ENCODE assay signal across 19 cellular contexts in genomic region chr10:95373660-95374059, GRCh38.
DNase-seq lines count a peak whose midpoint lies in the region; ATAC-seq and TF ChIP-seq lines count a peak whose summit lies in the region.
"Had no signal": no experiment of that assay in that cellular context is flagged by ENCODE, and none has a peak within 500 bp of the region (broad histone marks: within the 10 kb centered on the region; RNA-seq: fewer than 3 reads in every experiment).

No MANE protein-coding gene starts in this region.

- no peak overlapping the region for H3K4me3 Mint-ChIP-seq in stimulated activated effector memory CD8-positive, alpha-beta T cell treated with anti-CD3 and anti-CD28 coated beads, Interleukin-12 subunit alpha, Interleukin-12 subunit beta, amount 100 ng/mL, for 72 hours
- H3K4me3 Mint-ChIP-seq: CD4-positive, CD25-positive, alpha-beta regulatory T cell; CD8-positive, alpha-beta memory T cell; HFFc6 had no signal

- no peaks in the 10 kb centered on the region for H3K9me2 ChIP-seq in hepatocyte (replicated peaks; ENCODE audit: insufficient read depth)

- no peak for TF ChIP-seq CTCF in HEK293 (tag by site-specific recombination; IDR thresholded peaks at IDR 0.05)
- no peak for TF ChIP-seq CTCF in hepatocyte (IDR thresholded peaks at IDR 0.05; ENCODE audit: poor library complexity)

- no peaks in the 10 kb centered on the region for H3K4me1 Mint-ChIP-seq in stimulated activated effector memory CD8-positive, alpha-beta T cell treated with anti-CD3 and anti-CD28 coated beads, Interleukin-12 subunit alpha, Interleukin-12 subunit beta, amount 100 ng/mL, for 72 hours

- H3K79me2 ChIP-seq in hepatocyte: no peaks in the 10 kb centered on the region

- no peaks in the 10 kb centered on the region for H3K4me1 ChIP-seq in HEK293 (ENCODE audit: control insufficient read depth, insufficient read depth, low read length)
- no peaks in the 10 kb centered on the region for H3K4me1 ChIP-seq in hepatocyte (ENCODE audit: insufficient read depth)
- H3K4me1 ChIP-seq: BE2C had no signal

- no peak overlapping the region for H3K27ac Mint-ChIP-seq in stimulated activated effector memory CD8-positive, alpha-beta T cell treated with anti-CD3 and anti-CD28 coated beads, Interleukin-12 subunit alpha, Interleukin-12 subunit beta, amount 100 ng/mL, for 72 hours
- H3K27ac Mint-ChIP-seq: CD4-positive, CD25-positive, alpha-beta regulatory T cell; HFFc6 had no signal

- H2AFZ ChIP-seq in hepatocyte: no peak overlapping the region
- H2AFZ ChIP-seq: GM23248 had no signal

- DNase-seq in amniotic epithelial cell (ENCODE audit: low read depth) (peak; percentile 10), left kidney (ENCODE audit: low read depth, low spot score) (peak; percentile 35), AG08396 (ENCODE audit: low spot score) (no peak), hepatocyte (ENCODE audit: low spot score) (no peak)
- no peak for DNase-seq in stimulated activated effector memory CD8-positive, alpha-beta T cell treated with anti-CD3 and anti-CD28 coated beads, Interleukin-12 subunit alpha, Interleukin-12 subunit beta, amount 100 ng/mL, for 72 hours (ENCODE audit: low spot score in 2 of 2)
- DNase-seq: BE2C; C1 segment of cervical spinal cord; CD4-positive, CD25-positive, alpha-beta regulatory T cell; CD8-positive, alpha-beta memory T cell; COR-L47; DMS 273 treated with DMSO at 0.1 percent for 48 hours; DMS53; DND-41; EL; GM23248; HCEC 1CT; HFFc6; IMR-90 had no signal

- ATAC-seq in stimulated activated effector memory CD8-positive, alpha-beta T cell treated with anti-CD3 and anti-CD28 coated beads, Interleukin-12 subunit alpha, Interleukin-12 subunit beta, amount 100 ng/mL, for 72 hours: no peak

- no peaks in the 10 kb centered on the region for H3K9me3 ChIP-seq in HEK293 (ENCODE audit: control insufficient read depth, insufficient read depth, low read depth, low read length)
- no peaks in the 10 kb centered on the region for H3K9me3 ChIP-seq in hepatocyte (ENCODE audit: low read depth)
- H3K9me3 ChIP-seq: BE2C had no signal

- H3K27ac ChIP-seq in HEK293 (ENCODE audit: extremely low read depth, low read depth, low read length) (no peak overlapping the region), hepatocyte (no peak overlapping the region)
- H3K27ac ChIP-seq: GM23248 had no signal

- no peaks in the 10 kb centered on the region for H3K36me3 Mint-ChIP-seq in stimulated activated effector memory CD8-positive, alpha-beta T cell treated with anti-CD3 and anti-CD28 coated beads, Interleukin-12 subunit alpha, Interleukin-12 subunit beta, amount 100 ng/mL, for 72 hours
- H3K36me3 Mint-ChIP-seq: CD4-positive, CD25-positive, alpha-beta regulatory T cell had no signal

- no peak overlapping the region for H3K4me2 ChIP-seq in hepatocyte

- peaks cover 3% of the 10 kb centered on the region for H3K9me3 Mint-ChIP-seq in stimulated activated effector memory CD8-positive, alpha-beta T cell treated with anti-CD3 and anti-CD28 coated beads, Interleukin-12 subunit alpha, Interleukin-12 subunit beta, amount 100 ng/mL, for 72 hours

- POLR2A ChIA-PET in HEK293 (lab: Yijun Ruan, JAX): no interaction called here

- H3K36me3 ChIP-seq in HEK293 (ENCODE audit: control insufficient read depth in 2 of 2, insufficient read depth in 1 of 2, low read length in 2 of 2) (no peaks in the 10 kb centered on the region), hepatocyte (replicated peaks; ENCODE audit: insufficient read depth, low read depth) (no peaks in the 10 kb centered on the region)
- H3K36me3 ChIP-seq: BE2C had no signal

- H3K4me3 ChIP-seq in HEK293 (ENCODE audit: low read depth, low read length) (no peak overlapping the region), hepatocyte (no peak overlapping the region)
- H3K4me3 ChIP-seq: GM23248 had no signal

- no peaks in the 10 kb centered on the region for H3K27me3 ChIP-seq in hepatocyte

- H4K20me1 ChIP-seq in hepatocyte (ENCODE audit: insufficient read depth, poor library complexity, severe bottlenecking): no peaks in the 10 kb centered on the region

- CTCF ChIA-PET in HEK293 (lab: Yijun Ruan, JAX): interaction anchor here (0.6 to 10.8 kb wide), 40 partner anchors 12 to 491 kb away, joined by 3 to 213 read pairs (median 6); partner anchors contain the start of gene TCTN3

TF ChIP-seq in HEK293, 187 proteins besides CTCF, POLR2A, EP300 and RAD21:
- TF ChIP-seq, protein P1, sequence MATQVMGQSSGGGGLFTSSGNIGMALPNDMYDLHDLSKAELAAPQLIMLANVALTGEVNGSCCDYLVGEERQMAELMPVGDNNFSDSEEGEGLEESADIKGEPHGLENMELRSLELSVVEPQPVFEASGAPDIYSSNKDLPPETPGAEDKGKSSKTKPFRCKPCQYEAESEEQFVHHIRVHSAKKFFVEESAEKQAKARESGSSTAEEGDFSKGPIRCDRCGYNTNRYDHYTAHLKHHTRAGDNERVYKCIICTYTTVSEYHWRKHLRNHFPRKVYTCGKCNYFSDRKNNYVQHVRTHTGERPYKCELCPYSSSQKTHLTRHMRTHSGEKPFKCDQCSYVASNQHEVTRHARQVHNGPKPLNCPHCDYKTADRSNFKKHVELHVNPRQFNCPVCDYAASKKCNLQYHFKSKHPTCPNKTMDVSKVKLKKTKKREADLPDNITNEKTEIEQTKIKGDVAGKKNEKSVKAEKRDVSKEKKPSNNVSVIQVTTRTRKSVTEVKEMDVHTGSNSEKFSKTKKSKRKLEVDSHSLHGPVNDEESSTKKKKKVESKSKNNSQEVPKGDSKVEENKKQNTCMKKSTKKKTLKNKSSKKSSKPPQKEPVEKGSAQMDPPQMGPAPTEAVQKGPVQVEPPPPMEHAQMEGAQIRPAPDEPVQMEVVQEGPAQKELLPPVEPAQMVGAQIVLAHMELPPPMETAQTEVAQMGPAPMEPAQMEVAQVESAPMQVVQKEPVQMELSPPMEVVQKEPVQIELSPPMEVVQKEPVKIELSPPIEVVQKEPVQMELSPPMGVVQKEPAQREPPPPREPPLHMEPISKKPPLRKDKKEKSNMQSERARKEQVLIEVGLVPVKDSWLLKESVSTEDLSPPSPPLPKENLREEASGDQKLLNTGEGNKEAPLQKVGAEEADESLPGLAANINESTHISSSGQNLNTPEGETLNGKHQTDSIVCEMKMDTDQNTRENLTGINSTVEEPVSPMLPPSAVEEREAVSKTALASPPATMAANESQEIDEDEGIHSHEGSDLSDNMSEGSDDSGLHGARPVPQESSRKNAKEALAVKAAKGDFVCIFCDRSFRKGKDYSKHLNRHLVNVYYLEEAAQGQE (tag by site-specific recombination; IDR thresholded peaks at IDR 0.05): peak; percentile 48
- TF ChIP-seq, protein P2, sequence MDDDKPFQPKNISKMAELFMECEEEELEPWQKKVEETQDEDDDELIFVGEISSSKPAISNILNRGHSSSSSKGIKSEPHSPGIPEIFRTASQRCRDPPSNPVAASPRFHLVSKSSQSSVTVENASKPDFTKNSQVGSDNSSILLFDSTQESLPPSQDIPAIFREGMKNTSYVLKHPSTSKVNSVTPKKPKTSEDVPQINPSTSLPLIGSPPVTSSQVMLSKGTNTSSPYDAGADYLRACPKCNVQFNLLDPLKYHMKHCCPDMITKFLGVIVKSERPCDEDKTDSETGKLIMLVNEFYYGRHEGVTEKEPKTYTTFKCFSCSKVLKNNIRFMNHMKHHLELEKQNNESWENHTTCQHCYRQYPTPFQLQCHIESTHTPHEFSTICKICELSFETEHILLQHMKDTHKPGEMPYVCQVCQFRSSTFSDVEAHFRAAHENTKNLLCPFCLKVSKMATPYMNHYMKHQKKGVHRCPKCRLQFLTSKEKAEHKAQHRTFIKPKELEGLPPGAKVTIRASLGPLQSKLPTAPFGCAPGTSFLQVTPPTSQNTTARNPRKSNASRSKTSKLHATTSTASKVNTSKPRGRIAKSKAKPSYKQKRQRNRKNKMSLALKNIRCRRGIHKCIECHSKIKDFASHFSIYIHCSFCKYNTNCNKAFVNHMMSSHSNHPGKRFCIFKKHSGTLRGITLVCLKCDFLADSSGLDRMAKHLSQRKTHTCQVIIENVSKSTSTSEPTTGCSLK (tag by site-specific recombination; IDR thresholded peaks at IDR 0.05): no peak

Comparison
In these comparisons a context has a peak if more than half of its experiments do, and no peak if none do; other contexts are left out.
1. DNase-seq: peak in amniotic epithelial cell (single experiment) and left kidney (single experiment); none in stimulated activated effector memory CD8-positive, alpha-beta T cell treated with anti-CD3 and anti-CD28 coated beads, Interleukin-12 subunit alpha, Interleukin-12 subunit beta, amount 100 ng/mL, for 72 hours (0 of 2), AG08396 (single experiment) and hepatocyte (single experiment).